Comparison of ENCODE assay signal across 1 cellular context in genomic region chr14:23294734-23295561, GRCh38.
TF ChIP-seq lines count a peak whose summit lies in the region.

No MANE protein-coding gene starts in this region.

TF ChIP-seq in HepG2, 621 proteins besides CTCF, POLR2A, EP300 and RAD21 (continued from another document and continues in another):
- no peak for TF ChIP-seq PAXIP1 (CRISPR knock-in tag; conservative IDR thresholded peaks at IDR 0.05)
- 0 out of 2 replicates have a peak, but pooled peaks have one; percentile 36 for TF ChIP-seq THAP11 (CRISPR knock-in tag; IDR thresholded peaks at IDR 0.05)
- peak; percentile 46; the same call in 1 of the 2 replicates for TF ChIP-seq HOXA3 (CRISPR knock-in tag; IDR thresholded peaks at IDR 0.05)
- TF ChIP-seq ZFP41 (CRISPR knock-in tag; IDR thresholded peaks at IDR 0.05; ENCODE audit: borderline replicate concordance): no peak
- 0 out of 2 replicates have a peak, but pooled peaks have one; percentile 25 for TF ChIP-seq NFATC3 (CRISPR knock-in tag; IDR thresholded peaks at IDR 0.05)
- TF ChIP-seq AHR (CRISPR knock-in tag; IDR thresholded peaks at IDR 0.05): peak; percentile 36; the same call in 1 of the 2 replicates
- TF ChIP-seq SP140L (CRISPR knock-in tag; IDR thresholded peaks at IDR 0.05; ENCODE audit: borderline replicate concordance): peak; percentile 46; the same call in 1 of the 2 replicates
- no peak for TF ChIP-seq ZBTB1 (CRISPR knock-in tag; IDR thresholded peaks at IDR 0.05; ENCODE audit: borderline replicate concordance)
- 0 out of 2 replicates have a peak, but pooled peaks have one; percentile 69 for TF ChIP-seq ARHGAP35 (CRISPR knock-in tag; IDR thresholded peaks at IDR 0.05; ENCODE audit: borderline replicate concordance)
- peak; percentile 82 for TF ChIP-seq REL (CRISPR knock-in tag; conservative IDR thresholded peaks at IDR 0.05)
- TF ChIP-seq BORCS8-MEF2B (CRISPR knock-in tag; IDR thresholded peaks at IDR 0.05): peak; percentile 21; the same call in 1 of the 2 replicates
- TF ChIP-seq STAG1 (CRISPR knock-in tag; IDR thresholded peaks at IDR 0.05): peak; percentile 31; the same call in 1 of the 2 replicates
- no peak for TF ChIP-seq AFF4 (CRISPR knock-in tag; IDR thresholded peaks at IDR 0.05)
- TF ChIP-seq HMGXB3 (CRISPR knock-in tag; IDR thresholded peaks at IDR 0.05; ENCODE audit: borderline replicate concordance): peak; percentile 15; the same call in 1 of the 2 replicates
- TF ChIP-seq ZNF549 (CRISPR knock-in tag; IDR thresholded peaks at IDR 0.05): 0 out of 2 replicates have a peak, but pooled peaks have one; percentile 56
- no peak for TF ChIP-seq NFYB (CRISPR knock-in tag; IDR thresholded peaks at IDR 0.05)
- peak; percentile 8 for TF ChIP-seq TBL1XR1 (IDR thresholded peaks at IDR 0.05; ENCODE audit: borderline replicate concordance, low read length, partially characterized antibody)
- no peak for TF ChIP-seq ZFP62 (CRISPR knock-in tag; IDR thresholded peaks at IDR 0.05)
- TF ChIP-seq MEIS2 (CRISPR knock-in tag; IDR thresholded peaks at IDR 0.05): peak; percentile 61; the same call in 1 of the 2 replicates
- 0 out of 2 replicates have a peak, but pooled peaks have one; percentile 32 for TF ChIP-seq HDAC1 (CRISPR knock-in tag; IDR thresholded peaks at IDR 0.05)
- TF ChIP-seq GATAD2A (CRISPR knock-in tag; IDR thresholded peaks at IDR 0.05): peak; percentile 53
- TF ChIP-seq MAFG (CRISPR knock-in tag; IDR thresholded peaks at IDR 0.05): no peak
- peak; percentile 50; the same call in 1 of the 2 replicates for TF ChIP-seq IRF9 (CRISPR knock-in tag; IDR thresholded peaks at IDR 0.05; ENCODE audit: borderline replicate concordance)
- TF ChIP-seq EHMT2 (IDR thresholded peaks at IDR 0.05; ENCODE audit: borderline replicate concordance, low read depth, low read length): no peak
- peak; percentile 64 for TF ChIP-seq RFXAP (CRISPR knock-in tag; IDR thresholded peaks at IDR 0.05; ENCODE audit: borderline replicate concordance)
- TF ChIP-seq ZSCAN25 (CRISPR knock-in tag; IDR thresholded peaks at IDR 0.05): 0 out of 2 replicates have a peak, but pooled peaks have one; percentile 21
- 0 out of 2 replicates have a peak, but pooled peaks have one; percentile 23 for TF ChIP-seq ZNF891 (CRISPR knock-in tag; IDR thresholded peaks at IDR 0.05)
- peak; percentile 100 for TF ChIP-seq ZNF362 (CRISPR knock-in tag; IDR thresholded peaks at IDR 0.05; ENCODE audit: borderline replicate concordance)
- peak; percentile 60; the same call in 1 of the 2 replicates for TF ChIP-seq NFKB2 (CRISPR knock-in tag; IDR thresholded peaks at IDR 0.05; ENCODE audit: borderline replicate concordance)
- TF ChIP-seq CREB1 (IDR thresholded peaks at IDR 0.05): peak; percentile 75
- no peak for TF ChIP-seq CREB1 (CRISPR knock-in tag; IDR thresholded peaks at IDR 0.05)
- TF ChIP-seq HOXA7 (CRISPR knock-in tag; IDR thresholded peaks at IDR 0.05): no peak
- TF ChIP-seq ZFP36L1 (CRISPR knock-in tag; IDR thresholded peaks at IDR 0.05): no peak
- no peak for TF ChIP-seq NFRKB (IDR thresholded peaks at IDR 0.05)
- peak; percentile 82 for TF ChIP-seq ZNF800 (CRISPR knock-in tag; IDR thresholded peaks at IDR 0.05)
- peak; percentile 61; the same call in 1 of the 2 replicates for TF ChIP-seq ZNF354B (CRISPR knock-in tag; IDR thresholded peaks at IDR 0.05)
- no peak for TF ChIP-seq TOE1 (CRISPR knock-in tag; IDR thresholded peaks at IDR 0.05)
- TF ChIP-seq ZBTB37 (CRISPR knock-in tag; IDR thresholded peaks at IDR 0.05): peak; percentile 67; the same call in 1 of the 2 replicates
- TF ChIP-seq ZNF446 (CRISPR knock-in tag; IDR thresholded peaks at IDR 0.05): no peak
- TF ChIP-seq ZBTB3 (CRISPR knock-in tag; IDR thresholded peaks at IDR 0.05; ENCODE audit: borderline replicate concordance, low read depth): no peak
- TF ChIP-seq ZNF138 (CRISPR knock-in tag; IDR thresholded peaks at IDR 0.05; ENCODE audit: low read depth): no peak
- TF ChIP-seq ZXDC (CRISPR knock-in tag; IDR thresholded peaks at IDR 0.05): no peak
- TF ChIP-seq ZNF33A (CRISPR knock-in tag; IDR thresholded peaks at IDR 0.05; ENCODE audit: borderline replicate concordance): no peak
